2 cellular contexts compared by ENCODE assay signal in genomic region chr16:22633794-22634193, GRCh38.
A peak's percentile ranks its signal among the peaks of the same experiment; 100 is the strongest.
TF ChIP-seq lines count a peak whose summit lies in the region.

No MANE protein-coding gene starts in this region.

TF ChIP-seq in HepG2, 621 proteins besides CTCF, POLR2A, EP300 and RAD21:
- TF ChIP-seq MBD4 (IDR thresholded peaks at IDR 0.05; ENCODE audit: borderline replicate concordance, low read length) (no peak), ZNF12 (CRISPR knock-in tag; IDR thresholded peaks at IDR 0.05) (no peak), ATF4 (CRISPR knock-in tag; IDR thresholded peaks at IDR 0.05) (0 out of 4 replicates have a peak, but pooled peaks of 1 of the 2 experiments have one; percentile 15), HBP1 (CRISPR knock-in tag; IDR thresholded peaks at IDR 0.05; ENCODE audit: low read depth) (no peak), ZBTB44 (CRISPR knock-in tag; IDR thresholded peaks at IDR 0.05) (no peak), TCF7L2 (IDR thresholded peaks at IDR 0.05; ENCODE audit: low read depth, low read length) (no peak), TCF12 (IDR thresholded peaks at IDR 0.05) (0 out of 2 replicates have a peak, but pooled peaks have one; percentile 69), TCF12 (CRISPR knock-in tag; IDR thresholded peaks at IDR 0.05) (no peak), SMARCE1 (IDR thresholded peaks at IDR 0.05; ENCODE audit: borderline replicate concordance) (no peak), ZNF782 (CRISPR knock-in tag; IDR thresholded peaks at IDR 0.05; ENCODE audit: borderline replicate concordance) (no peak), ZNF674 (CRISPR knock-in tag; IDR thresholded peaks at IDR 0.05; ENCODE audit: low read depth) (no peak)
- TF ChIP-seq, protein P1, sequence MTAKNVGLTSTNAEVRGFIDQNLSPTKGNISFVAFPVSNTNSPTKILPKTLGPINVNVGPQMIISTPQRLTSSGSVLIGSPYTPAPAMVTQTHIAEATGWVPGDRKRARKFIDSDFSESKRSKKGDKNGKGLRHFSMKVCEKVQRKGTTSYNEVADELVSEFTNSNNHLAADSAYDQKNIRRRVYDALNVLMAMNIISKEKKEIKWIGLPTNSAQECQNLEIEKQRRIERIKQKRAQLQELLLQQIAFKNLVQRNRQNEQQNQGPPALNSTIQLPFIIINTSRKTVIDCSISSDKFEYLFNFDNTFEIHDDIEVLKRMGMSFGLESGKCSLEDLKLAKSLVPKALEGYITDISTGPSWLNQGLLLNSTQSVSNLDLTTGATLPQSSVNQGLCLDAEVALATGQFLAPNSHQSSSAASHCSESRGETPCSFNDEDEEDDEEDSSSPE (CRISPR knock-in tag; IDR thresholded peaks at IDR 0.05), result no peak

TF ChIP-seq in H1, 55 proteins besides CTCF, POLR2A, EP300 and RAD21 (continued from another document):
- TF ChIP-seq ZNF274 (IDR thresholded peaks at IDR 0.05; ENCODE audit: borderline replicate concordance, extremely low read depth, low read length) (no peak), RFX5 (IDR thresholded peaks at IDR 0.05; ENCODE audit: borderline replicate concordance, low read depth, low read length) (no peak), NANOG (IDR thresholded peaks at IDR 0.05; ENCODE audit: insufficient read depth, low read depth, low read length, poor library complexity, severe bottlenecking) (no peak), CBX5 (IDR thresholded peaks at IDR 0.05; ENCODE audit: low read depth, low read length) (no peak)
